Comparison of ENCODE assay signal across 21 cellular contexts in genomic region chr12:79086546-79086945, GRCh38.
"Had no signal": no experiment of that assay in that cellular context is flagged by ENCODE, and none has a peak within 500 bp of the region (broad histone marks: within the 10 kb centered on the region; RNA-seq: fewer than 3 reads in every experiment).

No MANE protein-coding gene starts in this region.

- H3K4me3 Mint-ChIP-seq: activated B cell treated with CpG ODN at 0.5 μM for 24 hours; activated CD8-positive, alpha-beta T cell treated with anti-CD3 and anti-CD28 coated beads, Interleukin-2, amount 10 ng/mL, durations not matched to agents 7 days and 5 days; activated naive CD8-positive, alpha-beta T cell; activated T-cell treated with anti-CD3 and anti-CD28 coated beads, Interleukin-2, amount 50 U/mL, for 72 hours; immature natural killer cell; T-helper 17 cell had no signal

- H3K27ac ChIP-seq: body of pancreas, colonic mucosa, esophagus muscularis mucosa, foreskin keratinocyte, lower lobe of right lung, pancreas had no signal

- H3K9me3 Mint-ChIP-seq: activated B cell treated with CpG ODN at 0.5 μM for 24 hours had no signal

- H3K4me3 ChIP-seq: body of pancreas, colonic mucosa, esophagus muscularis mucosa, lower lobe of right lung, pancreas had no signal

- H3K9me3 ChIP-seq: body of pancreas, colonic mucosa, esophagus muscularis mucosa, lower lobe of right lung, pancreas had no signal

- H3K27me3 Mint-ChIP-seq: activated B cell treated with CpG ODN at 0.5 μM for 24 hours; activated naive CD8-positive, alpha-beta T cell; T-helper 17 cell had no signal

- H3K36me3 ChIP-seq: colonic mucosa, esophagus muscularis mucosa, lower lobe of right lung, pancreas had no signal

- DNase-seq: activated B cell treated with CpG ODN at 0.5 μM for 24 hours; activated CD4-positive, alpha-beta T cell treated with anti-CD3 and anti-CD28 coated beads for 48 hours; activated CD8-positive, alpha-beta memory T cell treated with anti-CD3 and anti-CD28 coated beads, Interleukin-2, amount 50 U/mL, for 48 hours; activated CD8-positive, alpha-beta T cell treated with anti-CD3 and anti-CD28 coated beads, Interleukin-2, amount 10 ng/mL, durations not matched to agents 7 days and 5 days; activated gamma-delta T cell treated with Interleukin-2 at 50 U/mL for 16 hours; activated T-cell treated with anti-CD3 and anti-CD28 coated beads, Interleukin-2, amount 50 U/mL, for 72 hours; amygdala; body of pancreas; central memory CD4-positive, alpha-beta T cell; colonic mucosa; foreskin keratinocyte; immature natural killer cell; lower lobe of right lung; midbrain; pancreas; small intestine; stimulated activated naive CD8-positive, alpha-beta T cell treated with anti-CD3 and anti-CD28 coated beads, Interleukin-15, Interleukin-2, amounts not matched to agents 100 U/mL and 50 U/mL, for 24 hours; T-helper 17 cell; trophoblast cell had no signal

- H3K4me1 Mint-ChIP-seq: activated B cell treated with CpG ODN at 0.5 μM for 24 hours, immature natural killer cell, T-helper 17 cell had no signal

- H3K27ac Mint-ChIP-seq: activated B cell treated with CpG ODN at 0.5 μM for 24 hours; activated CD8-positive, alpha-beta T cell treated with anti-CD3 and anti-CD28 coated beads, Interleukin-2, amount 10 ng/mL, durations not matched to agents 7 days and 5 days; activated naive CD8-positive, alpha-beta T cell; activated T-cell treated with anti-CD3 and anti-CD28 coated beads, Interleukin-2, amount 50 U/mL, for 72 hours; immature natural killer cell; T-helper 17 cell had no signal

- H3K36me3 Mint-ChIP-seq: activated naive CD8-positive, alpha-beta T cell; immature natural killer cell had no signal

- H3K4me1 ChIP-seq: body of pancreas, colonic mucosa, esophagus muscularis mucosa, lower lobe of right lung, pancreas had no signal

- FAIRE-seq: pancreas, small intestine had no signal

- ATAC-seq: activated CD8-positive, alpha-beta T cell treated with anti-CD3 and anti-CD28 coated beads, Interleukin-2, amount 10 ng/mL, durations not matched to agents 7 days and 5 days; activated T-cell treated with anti-CD3 and anti-CD28 coated beads, Interleukin-2, amount 50 U/mL, for 72 hours; body of pancreas; foreskin keratinocyte; lower lobe of right lung; pancreas; stimulated activated naive CD8-positive, alpha-beta T cell treated with anti-CD3 and anti-CD28 coated beads, Interleukin-15, Interleukin-2, amounts not matched to agents 100 U/mL and 50 U/mL, for 24 hours; T-helper 17 cell had no signal

- H3K27me3 ChIP-seq: body of pancreas, colonic mucosa, esophagus muscularis mucosa, foreskin keratinocyte, pancreas had no signal
